Comparison of ENCODE assay signal across 28 cellular contexts in genomic region chr22:17235149-17235655, GRCh38. TPM values are rescaled to one million over a fixed set of nuclear protein-coding genes. Genes with fewer than 3 reads are reported as not detected.
DNase-seq lines count a peak whose midpoint lies in the region; ATAC-seq and TF ChIP-seq lines count a peak whose summit lies in the region.
"Had no signal": no experiment of that assay in that cellular context is flagged by ENCODE, and none has a peak within 500 bp of the region (broad histone marks: within the 10 kb centered on the region; RNA-seq: fewer than 3 reads in every experiment).

No MANE protein-coding gene starts in this region.

- H3K27ac Mint-ChIP-seq in activated CD8-positive, alpha-beta memory T cell treated with anti-CD3 and anti-CD28 coated beads, Interleukin-2, amount 10 ng/mL, durations not matched to agents 7 days and 5 days = peak overlapping the region; percentile 49
- peak overlapping the region; percentile 84 for H3K27ac Mint-ChIP-seq in WTC11
- peak overlapping the region in 2 of 6 donors; percentile 22 to 51 for H3K27ac Mint-ChIP-seq in immature natural killer cell
- no peak overlapping the region for H3K27ac Mint-ChIP-seq in activated naive CD8-positive, alpha-beta T cell treated with anti-CD3 and anti-CD28 coated beads, Interleukin-2, amount 50 U/mL, for 24 hours

- intact Hi-C loops in aorta (cut with DNase I) = no loop called here

- no peaks in the 10 kb centered on the region for H3K27me3 ChIP-seq in aorta (ENCODE audit: control insufficient read depth in 1 of 2, insufficient read depth in 2 of 2, low read length in 1 of 2)
- H3K27me3 ChIP-seq: vagina had no signal

- no peak overlapping the region for H3K27ac ChIP-seq in aorta (ENCODE audit: low read depth in 1 of 2, low read length in 2 of 2)
- H3K27ac ChIP-seq: breast epithelium, heart left ventricle, vagina had no signal

- CTCF ChIA-PET in activated CD8-positive, alpha-beta memory T cell treated with anti-CD3 and anti-CD28 coated beads, Interleukin-2, amount 10 ng/mL, durations not matched to agents 7 days and 5 days (lab: Charles Lee) = interaction anchor here (1.0 to 2.1 kb wide), 2 partner anchors 46 to 133 kb away, joined by 3 to 6 read pairs; no protein-coding TSS in a partner anchor
- CTCF ChIA-PET in WTC11 (lab: Charles Lee) = interaction anchor here (0.8 to 5.7 kb wide), 20 partner anchors 12 to 266 kb away, joined by 3 to 106 read pairs (median 6); no protein-coding TSS in a partner anchor

- no peaks in the 10 kb centered on the region for H3K9me3 Mint-ChIP-seq in activated CD8-positive, alpha-beta memory T cell treated with anti-CD3 and anti-CD28 coated beads, Interleukin-2, amount 10 ng/mL, durations not matched to agents 7 days and 5 days (ENCODE audit: low read depth)
- H3K9me3 Mint-ChIP-seq in WTC11 = no peaks in the 10 kb centered on the region
- H3K9me3 Mint-ChIP-seq in immature natural killer cell = no peaks in the 10 kb centered on the region
- no peaks in the 10 kb centered on the region for H3K9me3 Mint-ChIP-seq in activated naive CD8-positive, alpha-beta T cell treated with anti-CD3 and anti-CD28 coated beads, Interleukin-2, amount 50 U/mL, for 24 hours
- H3K9me3 Mint-ChIP-seq: stimulated activated naive CD8-positive, alpha-beta T cell treated with anti-CD3 and anti-CD28 coated beads, Interleukin-15, amount 100 ng/mL, for 72 hours; T-helper 2 cell treated with Interferon-gamma antibody and Interleukin-4, amounts not matched to agents 5 μg/mL and 100 μg/mL, for 36 hours had no signal

- 12 to 21% methylated on average over 10 of the region's 10 CpGs for WGBS in aorta, 2 donors

- H3K4me3 Mint-ChIP-seq in activated CD8-positive, alpha-beta memory T cell treated with anti-CD3 and anti-CD28 coated beads, Interleukin-2, amount 10 ng/mL, durations not matched to agents 7 days and 5 days = no peak overlapping the region
- H3K4me3 Mint-ChIP-seq in WTC11 = peak overlapping the region; percentile 15; the same call in 1 of the 2 replicates
- H3K4me3 Mint-ChIP-seq in immature natural killer cell = peak overlapping the region in 3 of 5 donors; percentile 26 to 43 (median 28)
- H3K4me3 Mint-ChIP-seq in activated naive CD8-positive, alpha-beta T cell treated with anti-CD3 and anti-CD28 coated beads, Interleukin-2, amount 50 U/mL, for 24 hours = no peak overlapping the region
- H3K4me3 Mint-ChIP-seq: T-helper 2 cell treated with Interferon-gamma antibody and Interleukin-4, amounts not matched to agents 5 μg/mL and 100 μg/mL, for 36 hours had no signal

- H3K4me1 ChIP-seq in aorta (ENCODE audit: control insufficient read depth in 1 of 2, insufficient read depth in 2 of 2, low read length in 2 of 2) = no peaks in the 10 kb centered on the region
- H3K4me1 ChIP-seq: breast epithelium, vagina had no signal

- ATAC-seq in activated CD8-positive, alpha-beta memory T cell treated with anti-CD3 and anti-CD28 coated beads, Interleukin-2, amount 10 ng/mL, durations not matched to agents 7 days and 5 days = no peak
- peak; percentile 46 for ATAC-seq in WTC11
- ATAC-seq in aorta (ENCODE audit: low FRiP score) = no peak
- no peak for ATAC-seq in activated naive CD8-positive, alpha-beta T cell treated with anti-CD3 and anti-CD28 coated beads, Interleukin-2, amount 50 U/mL, for 24 hours
- no peak for ATAC-seq in HG03045 (IDR thresholded peaks at IDR 0.05; ENCODE audit: unreplicated experiment)
- ATAC-seq: heart left ventricle; left lobe of liver; PC-3; SK-N-SH treated with all-trans-retinoic acid at 6 μM for 48 hours; stimulated activated naive CD8-positive, alpha-beta T cell treated with anti-CD3 and anti-CD28 coated beads, Interleukin-15, amount 100 ng/mL, for 72 hours had no signal

- no peak for DNase-seq in activated CD8-positive, alpha-beta memory T cell treated with anti-CD3 and anti-CD28 coated beads, Interleukin-2, amount 10 ng/mL, durations not matched to agents 7 days and 5 days
- no peak for DNase-seq in activated CD8-positive, alpha-beta memory T cell treated with anti-CD3 and anti-CD28 coated beads, Interleukin-2, amount 50 U/mL, for 4 hours
- DNase-seq in WTC11 (ENCODE audit: low spot score) (peak; percentile 60), immature natural killer cell (no peak), aorta (peak; percentile 12 to 15), KG1 (lab: John Stamatoyannopoulos, UW) (no peak)
- DNase-seq in activated naive CD8-positive, alpha-beta T cell treated with anti-CD3 and anti-CD28 coated beads, Interleukin-2, amount 50 U/mL, for 24 hours = no peak
- DNase-seq: activated CD4-positive, alpha-beta T cell treated with anti-CD3 and anti-CD28 coated beads for 4 hours; activated naive CD4-positive, alpha-beta T cell treated with Interleukin-2 at 50 U/mL for 16 hours; AML-193; amniotic stem cell; COR-L47; effector memory CD4-positive, alpha-beta T cell; foreskin fibroblast; GDM1; heart left ventricle; IMR-90; NCI-H1048; NCI-H1694; NCI-H524; PC-3; stimulated activated naive CD8-positive, alpha-beta T cell treated with anti-CD3 and anti-CD28 coated beads, Interleukin-15, amount 100 ng/mL, for 72 hours had no signal

- H3K4me1 Mint-ChIP-seq in activated CD8-positive, alpha-beta memory T cell treated with anti-CD3 and anti-CD28 coated beads, Interleukin-2, amount 10 ng/mL, durations not matched to agents 7 days and 5 days = peaks cover 16% of the 10 kb centered on the region
- peaks cover 63% of the 10 kb centered on the region for H3K4me1 Mint-ChIP-seq in WTC11
- peaks cover 10 to 12% of the 10 kb centered on the region in 2 donors for H3K4me1 Mint-ChIP-seq in immature natural killer cell
- H3K4me1 Mint-ChIP-seq in activated naive CD8-positive, alpha-beta T cell treated with anti-CD3 and anti-CD28 coated beads, Interleukin-2, amount 50 U/mL, for 24 hours = peaks cover 14% of the 10 kb centered on the region

- no peaks in the 10 kb centered on the region for H3K36me3 ChIP-seq in aorta (ENCODE audit: control insufficient read depth in 1 of 2, insufficient read depth in 2 of 2, low read length in 1 of 2)
- H3K36me3 ChIP-seq: breast epithelium, heart left ventricle, vagina had no signal

- TF ChIP-seq CTCF in WTC11 (IDR thresholded peaks at IDR 0.05) = no peak

- H3K27me3 Mint-ChIP-seq in activated CD8-positive, alpha-beta memory T cell treated with anti-CD3 and anti-CD28 coated beads, Interleukin-2, amount 10 ng/mL, durations not matched to agents 7 days and 5 days = no peaks in the 10 kb centered on the region
- no peaks in the 10 kb centered on the region for H3K27me3 Mint-ChIP-seq in WTC11 (ENCODE audit: low read depth)
- H3K27me3 Mint-ChIP-seq in immature natural killer cell (ENCODE audit: low read depth in 3 of 3) = peaks cover 0 to 2% (median 0%) of the 10 kb centered on the region in 3 donors
- H3K27me3 Mint-ChIP-seq in activated naive CD8-positive, alpha-beta T cell treated with anti-CD3 and anti-CD28 coated beads, Interleukin-2, amount 50 U/mL, for 24 hours = no peaks in the 10 kb centered on the region
- H3K27me3 Mint-ChIP-seq: stimulated activated naive CD8-positive, alpha-beta T cell treated with anti-CD3 and anti-CD28 coated beads, Interleukin-15, amount 100 ng/mL, for 72 hours had no signal

- H3K9me3 ChIP-seq in aorta (ENCODE audit: control insufficient read depth, low read length) = no peaks in the 10 kb centered on the region
- H3K9me3 ChIP-seq: breast epithelium, heart left ventricle, vagina had no signal

- no peaks in the 10 kb centered on the region for H3K36me3 Mint-ChIP-seq in activated CD8-positive, alpha-beta memory T cell treated with anti-CD3 and anti-CD28 coated beads, Interleukin-2, amount 10 ng/mL, durations not matched to agents 7 days and 5 days
- no peaks in the 10 kb centered on the region for H3K36me3 Mint-ChIP-seq in WTC11
- no peaks in the 10 kb centered on the region for H3K36me3 Mint-ChIP-seq in immature natural killer cell
- H3K36me3 Mint-ChIP-seq in activated naive CD8-positive, alpha-beta T cell treated with anti-CD3 and anti-CD28 coated beads, Interleukin-2, amount 50 U/mL, for 24 hours (ENCODE audit: low read depth) = no peaks in the 10 kb centered on the region

- POLR2A ChIA-PET in WTC11 (lab: Charles Lee) = interaction anchor here (0.6 to 4.3 kb wide), 8 partner anchors 9 to 135 kb away, joined by 3 to 19 read pairs (median 3); no protein-coding TSS in a partner anchor

- H3K4me3 ChIP-seq in aorta (ENCODE audit: low read length in 2 of 2) = no peak overlapping the region
- H3K4me3 ChIP-seq: breast epithelium, heart left ventricle, vagina had no signal

TF ChIP-seq in WTC11, 78 proteins besides CTCF, POLR2A, EP300 and RAD21:
- TF ChIP-seq ZNF423 (CRISPR knock-in tag; IDR thresholded peaks at IDR 0.05) (peak; percentile 67), ZNF281 (CRISPR knock-in tag; IDR thresholded peaks at IDR 0.05) (peak; percentile 70), NR1H2 (CRISPR knock-in tag; IDR thresholded peaks at IDR 0.05) (no peak), TEAD1 (CRISPR knock-in tag; IDR thresholded peaks at IDR 0.05) (peak; percentile 46; the same call in 1 of the 2 replicates), TP53 (CRISPR knock-in tag; IDR thresholded peaks at IDR 0.05) (0 out of 2 replicates have a peak, but pooled peaks have one; percentile 28)

RNA-seq across cellular contexts. Expression of gene ADA2, which starts 16.0 kb away (rescaled TPM):
- 10 to 100 TPM; 39.4 to 51.3 TPM for total RNA-seq in activated CD8-positive, alpha-beta memory T cell treated with anti-CD3 and anti-CD28 coated beads, Interleukin-2, amount 10 ng/mL, durations not matched to agents 7 days and 5 days
- total RNA-seq in WTC11 (2021) = 20.0 to 22.3 TPM (median 21.6 TPM) in 3 replicates
- polyA plus RNA-seq in immature natural killer cell = 100 to 1,000 TPM in 2 of 3 donors, 10 to 100 TPM in 1; 45.2 to 128 (median 104) TPM
- total RNA-seq in aorta = 10 to 100 TPM; 15.7 to 48.7 TPM
- 10 to 100 TPM; 12.4 to 18.9 TPM for polyA plus RNA-seq in aorta
- total RNA-seq: PC-3 had no signal

Comparison
In these comparisons a context has a peak if more than half of its experiments do, and no peak if none do; other contexts are left out.
1. DNase-seq: peak in WTC11 (single experiment) and aorta (2 of 2); none in activated CD8-positive, alpha-beta memory T cell treated with anti-CD3 and anti-CD28 coated beads, Interleukin-2, amount 10 ng/mL, durations not matched to agents 7 days and 5 days (single experiment), activated CD8-positive, alpha-beta memory T cell treated with anti-CD3 and anti-CD28 coated beads, Interleukin-2, amount 50 U/mL, for 4 hours (single experiment), immature natural killer cell (0 of 3), activated naive CD8-positive, alpha-beta T cell treated with anti-CD3 and anti-CD28 coated beads, Interleukin-2, amount 50 U/mL, for 24 hours (single experiment) and KG1 (single experiment).
2. H3K4me3 Mint-ChIP-seq: peak in WTC11 (single experiment) and immature natural killer cell (3 of 5); none in activated CD8-positive, alpha-beta memory T cell treated with anti-CD3 and anti-CD28 coated beads, Interleukin-2, amount 10 ng/mL, durations not matched to agents 7 days and 5 days (single experiment) and activated naive CD8-positive, alpha-beta T cell treated with anti-CD3 and anti-CD28 coated beads, Interleukin-2, amount 50 U/mL, for 24 hours (single experiment).